16 cellular contexts compared by ENCODE assay signal in the genomic region with DNA sequence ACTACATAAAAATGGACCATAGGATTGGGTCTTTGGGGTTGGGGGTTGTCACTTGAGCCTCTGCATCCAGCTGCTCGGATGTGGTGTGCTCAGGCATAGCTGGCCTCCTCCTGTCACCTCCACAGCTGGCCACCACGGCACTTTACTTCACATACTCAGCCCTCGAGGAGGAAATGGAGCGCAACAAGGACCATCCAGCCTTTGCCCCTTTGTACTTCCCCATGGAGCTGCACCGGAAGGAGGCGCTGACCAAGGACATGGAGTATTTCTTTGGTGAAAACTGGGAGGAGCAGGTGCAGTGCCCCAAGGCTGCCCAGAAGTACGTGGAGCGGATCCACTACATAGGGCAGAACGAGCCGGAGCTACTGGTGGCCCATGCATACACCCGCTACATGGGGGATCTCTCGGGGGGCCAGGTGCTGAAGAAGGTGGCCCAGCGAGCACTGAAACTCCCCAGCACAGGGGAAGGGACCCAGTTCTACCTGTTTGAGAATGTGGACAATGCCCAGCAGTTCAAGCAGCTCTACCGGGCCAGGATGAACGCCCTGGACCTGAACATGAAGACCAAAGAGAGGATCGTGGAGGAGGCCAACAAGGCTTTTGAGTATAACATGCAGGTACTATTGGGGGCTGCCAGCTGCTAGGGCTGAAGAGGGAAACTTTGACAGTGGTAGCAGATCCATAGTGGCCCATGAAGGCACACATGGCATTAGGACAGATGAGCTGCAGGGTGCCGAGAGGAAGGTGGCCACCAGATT. TPM values are rescaled to one million over a fixed set of nuclear protein-coding genes. Genes with fewer than 3 reads are reported as not detected.
A peak's percentile ranks its signal among the peaks of the same experiment; 100 is the strongest.
DNase-seq lines count a peak whose midpoint lies in the region; ATAC-seq and TF ChIP-seq lines count a peak whose summit lies in the region.
"Had no signal": no experiment of that assay in that cellular context is flagged by ENCODE, and none has a peak within 500 bp of the region (broad histone marks: within the 10 kb centered on the region; RNA-seq: fewer than 3 reads in every experiment).

No MANE protein-coding gene starts in this region.

- POLR2A ChIA-PET in CD8-positive, alpha-beta T cell (lab: Charles Lee) = interaction anchor here (1.1 to 4.1 kb wide), 4 partner anchors 14 to 41 kb away, joined by 4 to 52 read pairs (median 5); partner anchors contain the start of gene NMRAL1

- H3K27me3 ChIP-seq in CD8-positive, alpha-beta T cell (ENCODE audit: insufficient read depth, low read length) = no peaks in the 10 kb centered on the region
- H3K27me3 ChIP-seq in uterus = no peaks in the 10 kb centered on the region
- H3K27me3 ChIP-seq: BE2C, left lung had no signal

- H3K36me3 ChIP-seq in CD8-positive, alpha-beta T cell (ENCODE audit: insufficient read depth, low read length) = peaks cover 49% of the 10 kb centered on the region
- no peaks in the 10 kb centered on the region for H3K36me3 ChIP-seq in uterus

- CTCF ChIA-PET in CD8-positive, alpha-beta T cell (lab: Charles Lee) = interaction anchor here (0.7 to 6.2 kb wide), 20 partner anchors 8 to 198 kb away, joined by 3 to 115 read pairs (median 8); partner anchors contain the start of genes CDIP1, HMOX2, MGRN1 and NMRAL1

- peaks cover 45% of the 10 kb centered on the region for H3K4me1 ChIP-seq in CD8-positive, alpha-beta T cell (ENCODE audit: insufficient read depth, low read length)
- H3K4me1 ChIP-seq in uterus = no peaks in the 10 kb centered on the region
- H3K4me1 ChIP-seq: BE2C, HAP-1 had no signal

- H3K4me3 Mint-ChIP-seq in CD8-positive, alpha-beta T cell = no peak overlapping the region
- H3K4me3 Mint-ChIP-seq in endothelial cell (ENCODE audit: unreplicated experiment) = peak overlapping the region; percentile 56
- H3K4me3 Mint-ChIP-seq: activated B cell treated with CpG ODN at 0.5 μM for 24 hours had no signal

- H3K4me1 Mint-ChIP-seq in CD8-positive, alpha-beta T cell (ENCODE audit: low read depth) = peaks cover 56% of the 10 kb centered on the region
- peaks cover 9% of the 10 kb centered on the region for H3K4me1 Mint-ChIP-seq in endothelial cell (ENCODE audit: unreplicated experiment)

- H3K27ac ChIP-seq in CD8-positive, alpha-beta T cell (ENCODE audit: low read depth, low read length) = no peak overlapping the region
- H3K27ac ChIP-seq in uterus = no peak overlapping the region
- H3K27ac ChIP-seq: left lung had no signal

- H3K36me3 Mint-ChIP-seq in CD8-positive, alpha-beta T cell = peaks cover 69% of the 10 kb centered on the region
- H3K36me3 Mint-ChIP-seq in endothelial cell (ENCODE audit: low read depth, unreplicated experiment) = peaks cover 52% of the 10 kb centered on the region

- no peak for ATAC-seq in CD8-positive, alpha-beta T cell
- no peak for ATAC-seq in HG02798 (IDR thresholded peaks at IDR 0.05; ENCODE audit: poor library complexity, unreplicated experiment)
- ATAC-seq: left lung, Panc1 had no signal

- intact Hi-C loops in CD8-positive, alpha-beta T cell (cut with DNase I, micrococcal nuclease) = loop anchor here (2.0 to 5.0 kb wide), 2 partner anchors 107 to 450 kb away; partner anchors contain the start of genes SEC14L5 (in 1 of the 2) and UBALD1 (in 1 of the 2)
- intact Hi-C loops in uterus (cut with DNase I; ENCODE audit: low total_unique reads) = no loop called here

- H3K27ac Mint-ChIP-seq in CD8-positive, alpha-beta T cell = peak overlapping the region; percentile 98
- H3K27ac Mint-ChIP-seq in endothelial cell (ENCODE audit: unreplicated experiment) = peak overlapping the region; percentile 42

- no peaks in the 10 kb centered on the region for H3K9me3 Mint-ChIP-seq in CD8-positive, alpha-beta T cell
- H3K9me3 Mint-ChIP-seq in endothelial cell (ENCODE audit: unreplicated experiment) = no peaks in the 10 kb centered on the region
- H3K9me3 Mint-ChIP-seq: activated B cell treated with CpG ODN at 0.5 μM for 24 hours had no signal

- no peak for TF ChIP-seq POLR2A in uterus (IDR thresholded peaks at IDR 0.05)

- H3K4me3 ChIP-seq in CD8-positive, alpha-beta T cell (ENCODE audit: low read depth, low read length) = no peak overlapping the region
- H3K4me3 ChIP-seq in uterus = no peak overlapping the region
- H3K4me3 ChIP-seq: HAP-1, left lung had no signal

- H3K9me3 ChIP-seq in CD8-positive, alpha-beta T cell (ENCODE audit: low read length) = no peaks in the 10 kb centered on the region
- no peaks in the 10 kb centered on the region for H3K9me3 ChIP-seq in uterus
- H3K9me3 ChIP-seq: BE2C, HAP-1, left lung had no signal

- DNase-seq in CD8-positive, alpha-beta T cell = no peak
- DNase-seq in NCI-H510A treated with DMSO at 0.1 percent for 48 hours (lab: John Stamatoyannopoulos, UW) (peak; percentile 61), endothelial cell (ENCODE audit: low spot score) (no peak), uterus (no peak), HUDEP-2 (lab: John Stamatoyannopoulos, UW; ENCODE audit: unreplicated experiment in 76 of 76) (no peak)
- DNase-seq: activated B cell treated with CpG ODN at 0.5 μM for 24 hours; BE2C; left lung; NCI-H1694 treated with DMSO at 0.1 percent for 48 hours; NCI-H69; stimulated activated CD8-positive, alpha-beta memory T cell treated with anti-CD3 and anti-CD28 coated beads, Interleukin-4, amount 100 ng/mL, for 48 hours; trophoblast cell had no signal

- no peaks in the 10 kb centered on the region for H3K27me3 Mint-ChIP-seq in CD8-positive, alpha-beta T cell (ENCODE audit: low read depth)
- peaks cover 5% of the 10 kb centered on the region for H3K27me3 Mint-ChIP-seq in endothelial cell (ENCODE audit: unreplicated experiment)
- H3K27me3 Mint-ChIP-seq: activated B cell treated with CpG ODN at 0.5 μM for 24 hours had no signal

- TF ChIP-seq CTCF in CD8-positive, alpha-beta T cell (IDR thresholded peaks at IDR 0.05) = no peak
- TF ChIP-seq CTCF in endothelial cell (IDR thresholded peaks at IDR 0.05; ENCODE audit: unreplicated experiment) = no peak
- TF ChIP-seq CTCF in uterus (IDR thresholded peaks at IDR 0.05) = no peak

RNA-seq across cellular contexts. Expression of gene CDIP1, which starts 30.8 kb away (rescaled TPM):
- 10 to 100 TPM; 21.7 to 25.0 TPM for total RNA-seq in CD8-positive, alpha-beta T cell
- total RNA-seq in endothelial cell (ENCODE audit: unreplicated experiment) = 25.6 TPM
- 10 to 100 TPM in 2 of 4 donors, 1 to 10 TPM in 2; 5.0 to 40.6 (median 11.1) TPM for total RNA-seq in uterus

RNA-seq across cellular contexts. Expression of gene HMOX2, which starts 31.6 kb away (rescaled TPM):
- 10 to 100 TPM; 31.7 to 36.4 TPM for total RNA-seq in CD8-positive, alpha-beta T cell
- total RNA-seq in endothelial cell (ENCODE audit: unreplicated experiment) (225 TPM), uterus (10 to 100 TPM; 13.2 to 43.1 (median 34.1) TPM)

RNA-seq across cellular contexts. Expression of gene NMRAL1, which starts 33.3 kb away (rescaled TPM):
- total RNA-seq in CD8-positive, alpha-beta T cell = 10 to 100 TPM; 30.5 to 31.8 TPM
- total RNA-seq in endothelial cell (ENCODE audit: unreplicated experiment) = 35.3 TPM
- total RNA-seq in uterus = 100 to 1,000 TPM in 1 of 4 donors, 10 to 100 TPM in 3; 37.0 to 320 (median 59.3) TPM

RNA-seq across cellular contexts. Expression of gene C16orf96, which starts 48.4 kb away (rescaled TPM):
- under 1 TPM; 0.27 to 0.42 TPM for total RNA-seq in CD8-positive, alpha-beta T cell
- total RNA-seq in endothelial cell (ENCODE audit: unreplicated experiment) (0.54 TPM), uterus (under 1 TPM in 3 of 4 donors, not detected in 1; 0.26 to 0.35 (median 0.30) TPM)
- total RNA-seq: dermis microvascular lymphatic vessel endothelial cell had no signal
